In genomic region chr19:55486971-55487883, GRCh38 we compare ENCODE assay signal across 1 cellular context.
TF ChIP-seq lines count a peak whose summit lies in the region.

No MANE protein-coding gene starts in this region.

TF ChIP-seq in GM12878, 131 proteins besides CTCF, POLR2A, EP300 and RAD21:
- TF ChIP-seq KAT2A (conservative IDR thresholded peaks at IDR 0.05; ENCODE audit: control insufficient read depth, low read depth, low read length) (no peak), ATF7 (IDR thresholded peaks at IDR 0.05; ENCODE audit: low read depth) (0 out of 2 replicates have a peak, but pooled peaks have one; percentile 15)
